ENCODE assay signal across 8 cellular contexts in genomic region chr19:38618590-38619360, GRCh38. TPM values are rescaled to one million over a fixed set of nuclear protein-coding genes. Genes with fewer than 3 reads are reported as not detected.
DNase-seq lines count a peak whose midpoint lies in the region; FAIRE-seq and TF ChIP-seq lines count a peak whose summit lies in the region.

Gene EIF3K, plus strand, starts transcription at chr19:38619188. Its CDS starts 81 bp downstream, at chr19:38619269.

- peak within 1 kb of the TSS; percentile 82 for H3K4me2 ChIP-seq in neuronal stem cell (ENCODE audit: insufficient read depth, low read length, poor library complexity, severe bottlenecking)

- H3K9ac ChIP-seq in SK-N-MC (ENCODE audit: insufficient read length): peak within 1 kb of the TSS; percentile 100
- peak within 1 kb of the TSS; percentile 99 for H3K9ac ChIP-seq in neuronal stem cell (ENCODE audit: low read depth, low read length, poor library complexity)

- no peak within 1 kb of the TSS for H2BK12ac ChIP-seq in neuronal stem cell (ENCODE audit: low read length)

- H3K9me3 Mint-ChIP-seq in activated naive CD4-positive, alpha-beta T cell treated with anti-CD3 and anti-CD28 coated beads, Interleukin-2, amount 10 ng/mL, durations not matched to agents 7 days and 5 days: no peaks in the 10 kb centered on the region

- no peaks in the 10 kb centered on the region for H3K27me3 ChIP-seq in neuronal stem cell (ENCODE audit: control insufficient read depth in 3 of 3, insufficient read depth in 3 of 3, low read depth in 1 of 3, low read length in 3 of 3)

- peak within 1 kb of the TSS; percentile 79 for H3K27ac ChIP-seq in SK-N-MC
- H3K27ac ChIP-seq in neuronal stem cell (replicated peaks; ENCODE audit: low read length): peak within 1 kb of the TSS; percentile 78

- peak within 1 kb of the TSS; percentile 99 for H3K23ac ChIP-seq in neuronal stem cell (ENCODE audit: low read depth, low read length, poor library complexity)

- TF ChIP-seq CTCF in HFF-Myc (IDR thresholded peaks at IDR 0.05; ENCODE audit: low read depth, low read length, missing control alignments): no peak
- TF ChIP-seq CTCF in NB4 (IDR thresholded peaks at IDR 0.05; ENCODE audit: low read depth, low read length): no peak
- TF ChIP-seq CTCF in subcutaneous adipose tissue (IDR thresholded peaks at IDR 0.05; ENCODE audit: low read depth): no peak

- peaks cover 51% of the 10 kb centered on the region for H3K36me3 Mint-ChIP-seq in activated naive CD4-positive, alpha-beta T cell treated with anti-CD3 and anti-CD28 coated beads, Interleukin-2, amount 10 ng/mL, durations not matched to agents 7 days and 5 days

- no peaks in the 10 kb centered on the region for H3K9me3 ChIP-seq in SK-N-MC (ENCODE audit: low read depth, low read length)
- peaks cover 0 to 1% of the 10 kb centered on the region in 2 donors for H3K9me3 ChIP-seq in neuronal stem cell (replicated peaks in 1 of 2; ENCODE audit: control insufficient read depth in 2 of 2, insufficient read depth in 1 of 2, low read depth in 1 of 2, low read length in 2 of 2)

- peak within 1 kb of the TSS; percentile 99 for H3K4me3 Mint-ChIP-seq in activated naive CD4-positive, alpha-beta T cell treated with anti-CD3 and anti-CD28 coated beads, Interleukin-2, amount 10 ng/mL, durations not matched to agents 7 days and 5 days

- no peak within 1 kb of the TSS for H2BK120ac ChIP-seq in neuronal stem cell (ENCODE audit: low read depth, low read length)

- H3K4me1 ChIP-seq in neuronal stem cell (ENCODE audit: control insufficient read depth in 2 of 2, insufficient read depth in 1 of 2, low read depth in 1 of 2, low read length in 2 of 2): peaks cover 9 to 10% of the 10 kb centered on the region in 2 donors

- peak within 1 kb of the TSS; percentile 28 for H3K4ac ChIP-seq in neuronal stem cell (ENCODE audit: low read length)

- no peak within 1 kb of the TSS for H2BK5ac ChIP-seq in neuronal stem cell (ENCODE audit: low read length)

- H3K79me1 ChIP-seq in neuronal stem cell (ENCODE audit: low read depth, low read length): peaks cover 8% of the 10 kb centered on the region

- H3K14ac ChIP-seq in neuronal stem cell (ENCODE audit: low read length): peak within 1 kb of the TSS; percentile 32

- H2BK15ac ChIP-seq in neuronal stem cell (ENCODE audit: low read length): no peak within 1 kb of the TSS

- H2AK5ac ChIP-seq in neuronal stem cell (ENCODE audit: low read depth, low read length): peak within 1 kb of the TSS; percentile 98

- peak within 1 kb of the TSS; percentile 86 for H3K4me3 ChIP-seq in HFF-Myc (replicated peaks; ENCODE audit: low read depth, low read length)
- H3K4me3 ChIP-seq in NB4 (ENCODE audit: low read depth, low read length): peak within 1 kb of the TSS; percentile 98
- peak within 1 kb of the TSS; percentile 95 for H3K4me3 ChIP-seq in SK-N-MC
- H3K4me3 ChIP-seq in neuronal stem cell (ENCODE audit: low read length in 2 of 2): peak within 1 kb of the TSS; percentile 85 to 91

- no peak within 1 kb of the TSS for H4K8ac ChIP-seq in neuronal stem cell (ENCODE audit: low read depth, low read length)

- WGBS in neuronal stem cell (ENCODE audit: extremely low coverage in 2 of 2, insufficient read length in 2 of 2, insufficient replicate concordance in 1 of 2), 2 donors: no CpG with 5 or more reads among the region's 64 CpGs

- H3K27me3 Mint-ChIP-seq in activated naive CD4-positive, alpha-beta T cell treated with anti-CD3 and anti-CD28 coated beads, Interleukin-2, amount 10 ng/mL, durations not matched to agents 7 days and 5 days: no peaks in the 10 kb centered on the region

- CTCF ChIA-PET in activated naive CD4-positive, alpha-beta T cell treated with anti-CD3 and anti-CD28 coated beads, Interleukin-2, amount 10 ng/mL, durations not matched to agents 7 days and 5 days (lab: Charles Lee): interaction anchor here (0.9 to 3.5 kb wide), 11 partner anchors 15 to 311 kb away, joined by 3 to 16 read pairs (median 5); partner anchors contain the start of genes FAM98C, MRPS12 and SARS2

- FAIRE-seq in frontal cortex (lab: Jason Lieb, UNC): peak; percentile 93

- TF ChIP-seq POLR2A in NB4 (IDR thresholded peaks at IDR 0.05; ENCODE audit: extremely low read depth, insufficient read length): peak; percentile 54

- H3K4me1 Mint-ChIP-seq in activated naive CD4-positive, alpha-beta T cell treated with anti-CD3 and anti-CD28 coated beads, Interleukin-2, amount 10 ng/mL, durations not matched to agents 7 days and 5 days: peaks cover 61% of the 10 kb centered on the region

- H2AFZ ChIP-seq in neuronal stem cell (ENCODE audit: low read length): peak within 1 kb of the TSS; percentile 81

- peak within 1 kb of the TSS; percentile 94 for H3K27ac Mint-ChIP-seq in activated naive CD4-positive, alpha-beta T cell treated with anti-CD3 and anti-CD28 coated beads, Interleukin-2, amount 10 ng/mL, durations not matched to agents 7 days and 5 days

- DNase-seq in GDM1 (lab: John Stamatoyannopoulos, UW) (peak; percentile 99), HFF-Myc (ENCODE audit: extremely low read depth, low read depth) (peak; percentile 94), NB4 (ENCODE audit: low read depth) (peak; percentile 95), SK-N-MC (ENCODE audit: low read depth, low spot score) (peak; percentile 91), frontal cortex (ENCODE audit: low spot score in 2 of 2) (peak; percentile 97 to 99), neuronal stem cell (ENCODE audit: low spot score) (peak; percentile 100)
- peak; percentile 98 for DNase-seq in activated naive CD4-positive, alpha-beta T cell treated with anti-CD3 and anti-CD28 coated beads, Interleukin-2, amount 10 ng/mL, durations not matched to agents 7 days and 5 days

- peak within 1 kb of the TSS; percentile 98 for H3K18ac ChIP-seq in neuronal stem cell (ENCODE audit: low read length)

- H3K36me3 ChIP-seq in SK-N-MC (ENCODE audit: insufficient read depth, low read length): peaks cover 29% of the 10 kb centered on the region
- peaks cover 17 to 31% of the 10 kb centered on the region in 2 donors for H3K36me3 ChIP-seq in neuronal stem cell (replicated peaks in 1 of 2; ENCODE audit: control insufficient read depth in 2 of 2, insufficient read depth in 2 of 2, low read length in 2 of 2)

- H4K91ac ChIP-seq in neuronal stem cell (ENCODE audit: low read depth, low read length, poor library complexity): peak within 1 kb of the TSS; percentile 87

RNA-seq across cellular contexts. Expression of gene EIF3K, which starts in this region (rescaled TPM):
- total RNA-seq in frontal cortex (120 TPM), subcutaneous adipose tissue (100 to 1,000 TPM; 405 to 531 (median 443) TPM)
- polyA plus RNA-seq in neuronal stem cell (2013, experiment 1 of 2): 218 TPM
- 210 TPM for polyA plus RNA-seq in neuronal stem cell (2013, experiment 2 of 2)

Comparison
In these comparisons a context has a peak if more than half of its experiments do, and no peak if none do; other contexts are left out.
1. Peak in every context shown above with its lines: DNase-seq, H3K4me3 ChIP-seq and H3K27ac ChIP-seq.